In genomic region chr11:44728085-44728410, GRCh38 we compare ENCODE assay signal across 8 cellular contexts. TPM values are rescaled to one million over a fixed set of nuclear protein-coding genes. Genes with fewer than 3 reads are reported as not detected.
A peak's percentile ranks its signal among the peaks of the same experiment; 100 is the strongest.
DNase-seq lines count a peak whose midpoint lies in the region; ATAC-seq, FAIRE-seq and TF ChIP-seq lines count a peak whose summit lies in the region.

No MANE protein-coding gene starts in this region.

- no peak for TF ChIP-seq EP300 in gastroesophageal sphincter (IDR thresholded peaks at IDR 0.05)

- H3K27ac Mint-ChIP-seq in T-cell, result peak overlapping the region; percentile 63 to 82

- H3K36me3 ChIP-seq in gastroesophageal sphincter, result no peaks in the 10 kb centered on the region

- ATAC-seq in T-cell (replicated peaks in 1 of 4) (no peak), gastroesophageal sphincter (no peak), GM18907 (IDR thresholded peaks at IDR 0.05; ENCODE audit: unreplicated experiment) (no peak), HG03039 (IDR thresholded peaks at IDR 0.05; ENCODE audit: unreplicated experiment) (no peak)

- TF ChIP-seq POLR2A in GM12892 (IDR thresholded peaks at IDR 0.05; ENCODE audit: low read depth, low read length), result no peak
- TF ChIP-seq POLR2A in gastroesophageal sphincter (IDR thresholded peaks at IDR 0.05), result no peak

- TF ChIP-seq CTCF in gastroesophageal sphincter (IDR thresholded peaks at IDR 0.05), result no peak

- H3K4me1 Mint-ChIP-seq in T-cell, result peaks cover 38 to 65% (median 48%) of the 10 kb centered on the region in 3 donors

- H3K4me1 ChIP-seq in gastroesophageal sphincter, result peaks cover 6 to 80% (median 26%) of the 10 kb centered on the region in 3 donors

- no peaks in the 10 kb centered on the region for H3K27me3 ChIP-seq in gastroesophageal sphincter

- peak; percentile 36 for FAIRE-seq in GM12892 (lab: Jason Lieb, UNC)

- DNase-seq in GM12892 (ENCODE audit: insufficient read length), result no peak
- DNase-seq in T-cell, result no peak
- DNase-seq in skeletal muscle cell (ENCODE audit: low read depth), result no peak
- DNase-seq in C1 segment of cervical spinal cord (lab: John Stamatoyannopoulos, UW), result no peak
- no peak for DNase-seq in SIG-M5 (lab: John Stamatoyannopoulos, UW)

- H3K4me3 Mint-ChIP-seq in T-cell, result peak overlapping the region; percentile 84 to 86 (median 85)

- H3K4me3 ChIP-seq in gastroesophageal sphincter, result peak overlapping the region; percentile 68 to 91
- H3K4me3 ChIP-seq in skeletal muscle cell (ENCODE audit: low read depth, low read length), result peak overlapping the region; percentile 38

- 0 to 4% methylated on average over 3 to 5 of the region's 14 CpGs for WGBS in gastroesophageal sphincter (ENCODE audit: low coverage in 1 of 2), 2 donors

- CTCF ChIA-PET in T-cell (lab: Charles Lee), result no interaction called here

- peak overlapping the region; percentile 85 to 92 (median 88) for H3K27ac ChIP-seq in gastroesophageal sphincter

- H3K36me3 Mint-ChIP-seq in T-cell, result peaks cover 9% of the 10 kb centered on the region

- H3K9me3 Mint-ChIP-seq in T-cell, result no peaks in the 10 kb centered on the region

- no peaks in the 10 kb centered on the region for H3K9me3 ChIP-seq in gastroesophageal sphincter

- POLR2A ChIA-PET in T-cell (lab: Charles Lee), result no interaction called here

- peaks cover 0 to 9% of the 10 kb centered on the region in 2 donors for H3K27me3 Mint-ChIP-seq in T-cell

RNA-seq across cellular contexts. Expression of gene TSPAN18, which starts 1.3 kb away (rescaled TPM):
- polyA plus RNA-seq in GM12892 (2012; ENCODE audit: missing spikeins), result 1.5 TPM
- 10 to 100 TPM; 18.4 to 59.1 (median 25.7) TPM for total RNA-seq in T-cell
- 10 to 100 TPM; 31.1 to 74.6 (median 34.7) TPM for total RNA-seq in gastroesophageal sphincter
